ENCODE assay signal across 13 cellular contexts in genomic region chr12:1504304-1505150, GRCh38.
DNase-seq lines count a peak whose midpoint lies in the region; ATAC-seq and TF ChIP-seq lines count a peak whose summit lies in the region.
"Had no signal": no experiment of that assay in that cellular context is flagged by ENCODE, and none has a peak within 500 bp of the region (broad histone marks: within the 10 kb centered on the region; RNA-seq: fewer than 3 reads in every experiment).

No MANE protein-coding gene starts in this region.

- intact Hi-C loops in heart left ventricle (cut with DNase I) (no loop called here), ovary (cut with DNase I) (no loop called here), A673 (cut with micrococcal nuclease; ENCODE audit: unreplicated experiment) (no loop called here)

- H3K36me3 ChIP-seq in thoracic aorta (no peaks in the 10 kb centered on the region), heart left ventricle (no peaks in the 10 kb centered on the region), ovary (no peaks in the 10 kb centered on the region), A673 (ENCODE audit: insufficient read depth, low read length, poor library complexity, severe bottlenecking) (no peaks in the 10 kb centered on the region)

- 72 to 84% (median 80%) methylated on average over 22 of the region's 22 CpGs for WGBS in heart left ventricle, 4 donors
- 82 to 84% (median 83%) methylated on average over 22 of the region's 22 CpGs for whole genome bisulfite sequencing in ovary, 3 donors

- H3K27ac Mint-ChIP-seq in activated T-cell treated with anti-CD3 and anti-CD28 coated beads, Interleukin-2, amount 50 U/mL, for 24 hours: no peak overlapping the region
- no peak overlapping the region for H3K27ac Mint-ChIP-seq in activated naive CD8-positive, alpha-beta T cell

- peak overlapping the region; percentile 36 for H3K4me3 Mint-ChIP-seq in activated T-cell treated with anti-CD3 and anti-CD28 coated beads, Interleukin-2, amount 50 U/mL, for 24 hours
- H3K4me3 Mint-ChIP-seq in activated naive CD8-positive, alpha-beta T cell: peak overlapping the region; percentile 73

- no peak for DNase-seq in activated T-cell treated with anti-CD3 and anti-CD28 coated beads, Interleukin-2, amount 50 U/mL, for 24 hours
- no peak for DNase-seq in activated T-cell treated with anti-CD3 and anti-CD28 coated beads for 4 hours
- DNase-seq in NCI-H2107 treated with DMSO at 0.1 percent for 48 hours (lab: John Stamatoyannopoulos, UW; ENCODE audit: unreplicated experiment): peak; percentile 40
- no peak for DNase-seq in thoracic aorta (ENCODE audit: low spot score)
- DNase-seq in heart left ventricle: no peak
- DNase-seq in ovary: no peak
- DNase-seq in A673 (ENCODE audit: low spot score): no peak
- DNase-seq: NCI-H1092, NCI-H748 treated with DMSO at 0.1 percent for 48 hours had no signal

- H3K27me3 ChIP-seq in thoracic aorta (replicated peaks; ENCODE audit: insufficient read depth): no peaks in the 10 kb centered on the region
- H3K27me3 ChIP-seq in heart left ventricle: no peaks in the 10 kb centered on the region
- H3K27me3 ChIP-seq in ovary: no peaks in the 10 kb centered on the region
- no peaks in the 10 kb centered on the region for H3K27me3 ChIP-seq in A673 (replicated peaks; ENCODE audit: insufficient read depth, low read depth, low read length, poor library complexity)
- H3K27me3 ChIP-seq: body of pancreas had no signal

- no peaks in the 10 kb centered on the region for H3K9me3 ChIP-seq in thoracic aorta
- no peaks in the 10 kb centered on the region for H3K9me3 ChIP-seq in heart left ventricle
- H3K9me3 ChIP-seq in ovary: no peaks in the 10 kb centered on the region
- no peaks in the 10 kb centered on the region for H3K9me3 ChIP-seq in A673 (ENCODE audit: low read depth, low read length, poor library complexity, severe bottlenecking)
- H3K9me3 ChIP-seq: body of pancreas had no signal

- H3K9me3 Mint-ChIP-seq in activated T-cell treated with anti-CD3 and anti-CD28 coated beads, Interleukin-2, amount 50 U/mL, for 24 hours: no peaks in the 10 kb centered on the region
- no peaks in the 10 kb centered on the region for H3K9me3 Mint-ChIP-seq in activated naive CD8-positive, alpha-beta T cell (ENCODE audit: low read depth)

- no peak for TF ChIP-seq POLR2A in heart left ventricle (IDR thresholded peaks at IDR 0.05)
- no peak for TF ChIP-seq POLR2A in ovary (IDR thresholded peaks at IDR 0.05)

- H3K27ac ChIP-seq in thoracic aorta (no peak overlapping the region), heart left ventricle (no peak overlapping the region), ovary (no peak overlapping the region), A673 (ENCODE audit: low read depth, low read length, poor library complexity, severe bottlenecking) (no peak overlapping the region)
- H3K27ac ChIP-seq: body of pancreas had no signal

- TF ChIP-seq CTCF in thoracic aorta (IDR thresholded peaks at IDR 0.05) (no peak), heart left ventricle (IDR thresholded peaks at IDR 0.05) (no peak), ovary (IDR thresholded peaks at IDR 0.05) (no peak), A673 (conservative IDR thresholded peaks at IDR 0.05; ENCODE audit: low read depth, low read length) (no peak)

- H3K4me3 ChIP-seq in thoracic aorta (peak overlapping the region; percentile 19), heart left ventricle (no peak overlapping the region), ovary (no peak overlapping the region), A673 (ENCODE audit: low read depth, low read length, poor library complexity, severe bottlenecking) (no peak overlapping the region)
- H3K4me3 ChIP-seq: body of pancreas, smooth muscle cell had no signal

- H3K36me3 Mint-ChIP-seq in activated T-cell treated with anti-CD3 and anti-CD28 coated beads, Interleukin-2, amount 50 U/mL, for 24 hours (ENCODE audit: low read depth): no peaks in the 10 kb centered on the region
- no peaks in the 10 kb centered on the region for H3K36me3 Mint-ChIP-seq in activated naive CD8-positive, alpha-beta T cell

- CTCF ChIA-PET in A673 (lab: Charles Lee): no interaction called here

- H3K4me1 Mint-ChIP-seq in activated T-cell treated with anti-CD3 and anti-CD28 coated beads, Interleukin-2, amount 50 U/mL, for 24 hours (ENCODE audit: low read depth): peaks cover 14% of the 10 kb centered on the region
- peaks cover 12% of the 10 kb centered on the region for H3K4me1 Mint-ChIP-seq in activated naive CD8-positive, alpha-beta T cell (ENCODE audit: low read depth)

- POLR2A ChIA-PET in A673 (lab: Charles Lee; ENCODE audit: low non-redundant PET): no interaction called here

- H3K27me3 Mint-ChIP-seq in activated T-cell treated with anti-CD3 and anti-CD28 coated beads, Interleukin-2, amount 50 U/mL, for 24 hours: peaks cover 41% of the 10 kb centered on the region
- peaks cover 16% of the 10 kb centered on the region for H3K27me3 Mint-ChIP-seq in activated naive CD8-positive, alpha-beta T cell

- peaks cover 8 to 13% of the 10 kb centered on the region in 2 donors for H3K4me1 ChIP-seq in thoracic aorta (ENCODE audit: control insufficient read depth in 1 of 2, low read depth in 2 of 2)
- peaks cover 0 to 21% (median 0%) of the 10 kb centered on the region in 12 donors for H3K4me1 ChIP-seq in heart left ventricle
- H3K4me1 ChIP-seq in ovary (ENCODE audit: insufficient read depth): peaks cover 4% of the 10 kb centered on the region
- H3K4me1 ChIP-seq in A673 (ENCODE audit: insufficient read depth, low read length, poor library complexity, severe bottlenecking): no peaks in the 10 kb centered on the region
- H3K4me1 ChIP-seq: body of pancreas had no signal

- no TSS peak for BruUV-seq in A673 (replicated peaks; lab: Mats Ljungman, UMichigan)

- no peak for TF ChIP-seq EP300 in ovary (IDR thresholded peaks at IDR 0.05)

- ATAC-seq in thoracic aorta (ENCODE audit: insufficient number of reproducible peaks, low FRiP score, low read depth) (no peak), heart left ventricle (no peak)
- ATAC-seq: body of pancreas, left lobe of liver had no signal
